12 cellular contexts compared by ENCODE assay signal in the genomic region with DNA sequence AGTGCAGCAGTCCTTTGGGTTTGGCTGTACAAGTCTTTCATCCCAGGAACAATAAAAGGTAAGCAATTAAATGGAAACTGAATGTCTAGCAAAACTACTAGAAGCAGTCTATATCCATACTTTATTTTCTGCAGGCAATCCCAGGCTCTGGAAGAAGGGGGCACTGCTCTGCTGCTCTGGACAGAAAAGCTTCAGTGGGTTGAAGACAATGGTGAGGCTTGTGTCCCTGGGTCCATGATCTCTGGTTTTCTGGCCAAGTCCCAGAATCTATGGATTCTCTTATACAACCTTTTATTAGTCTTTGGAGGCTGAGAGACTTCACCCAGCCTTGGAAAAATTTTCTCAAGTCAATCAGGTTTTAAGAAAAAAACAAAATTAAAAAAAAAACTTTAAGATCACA. TPM values are rescaled to one million over a fixed set of nuclear protein-coding genes. Genes with fewer than 3 reads are reported as not detected.
DNase-seq lines count a peak whose midpoint lies in the region; ATAC-seq and TF ChIP-seq lines count a peak whose summit lies in the region.
"Had no signal": no experiment of that assay in that cellular context is flagged by ENCODE, and none has a peak within 500 bp of the region (broad histone marks: within the 10 kb centered on the region; RNA-seq: fewer than 3 reads in every experiment).

No MANE protein-coding gene starts in this region.

- H3K36me3 ChIP-seq in IMR-90 (ENCODE audit: control insufficient read depth, insufficient read depth, low read length) = peaks cover 13% of the 10 kb centered on the region
- H3K36me3 ChIP-seq in mesenchymal stem cell (ENCODE audit: control insufficient read depth in 1 of 2, insufficient read depth in 2 of 2, low read depth in 1 of 2, low read length in 2 of 2) = peaks cover 20 to 46% of the 10 kb centered on the region in 2 experiments
- peaks cover 3% of the 10 kb centered on the region; the same call in 1 of the 2 replicates for H3K36me3 ChIP-seq in MM.1S (replicated peaks; ENCODE audit: insufficient read depth, low read length)
- H3K36me3 ChIP-seq: prostate gland had no signal

- POLR2A ChIA-PET in IMR-90 (lab: Charles Lee; ENCODE audit: unreplicated experiment) = no interaction called here

- peaks cover 13% of the 10 kb centered on the region for H4K20me1 ChIP-seq in IMR-90 (ENCODE audit: insufficient read depth, low read length)
- H4K20me1 ChIP-seq in MM.1S (ENCODE audit: insufficient read depth, low read length) = no peaks in the 10 kb centered on the region

- H3K14ac ChIP-seq in IMR-90 (replicated peaks; ENCODE audit: low read depth, low read length) (no peak overlapping the region), mesenchymal stem cell (ENCODE audit: low read length in 2 of 2) (no peak overlapping the region)

- H3K4me1 ChIP-seq in IMR-90 (ENCODE audit: control insufficient read depth, insufficient read depth, low read length) = peaks cover 14% of the 10 kb centered on the region
- H3K4me1 ChIP-seq in mesenchymal stem cell (ENCODE audit: control insufficient read depth, insufficient read depth, low read depth, low read length) = peaks cover 2% of the 10 kb centered on the region
- H3K4me1 ChIP-seq in MM.1S (ENCODE audit: low read length) = no peaks in the 10 kb centered on the region

- no peaks in the 10 kb centered on the region for H3K9me3 ChIP-seq in IMR-90 (ENCODE audit: control insufficient read depth, insufficient read depth, low read length)
- H3K9me3 ChIP-seq in mesenchymal stem cell (ENCODE audit: control insufficient read depth, low read length) = no peaks in the 10 kb centered on the region
- H3K9me3 ChIP-seq in MM.1S (replicated peaks; ENCODE audit: insufficient read depth, low read length) = no peaks in the 10 kb centered on the region
- H3K9me3 ChIP-seq: prostate gland had no signal

- H4K5ac ChIP-seq in IMR-90 (ENCODE audit: low read depth, low read length) = no peak overlapping the region

- H3K27me3 ChIP-seq in IMR-90 (ENCODE audit: control insufficient read depth, insufficient read depth, low read length) (no peaks in the 10 kb centered on the region), mesenchymal stem cell (ENCODE audit: control insufficient read depth in 1 of 2, insufficient read depth in 1 of 2, low read length in 2 of 2) (no peaks in the 10 kb centered on the region), MM.1S (replicated peaks; ENCODE audit: insufficient read depth, low read length) (no peaks in the 10 kb centered on the region)

- CTCF ChIA-PET in IMR-90 (lab: Yijun Ruan, JAX) = no interaction called here

- no peak overlapping the region for H2AK5ac ChIP-seq in IMR-90 (ENCODE audit: low read depth, low read length)
- H2AK5ac ChIP-seq in mesenchymal stem cell (ENCODE audit: low read length, severe bottlenecking) = no peak overlapping the region

- peak; percentile 46 for TF ChIP-seq RAD21 in IMR-90 (IDR thresholded peaks at IDR 0.05; ENCODE audit: low read length)

- H3K79me2 ChIP-seq in MM.1S (ENCODE audit: low read length) = peaks cover 7% of the 10 kb centered on the region

- no peak overlapping the region for H4K91ac ChIP-seq in IMR-90 (ENCODE audit: insufficient read depth, low read depth, low read length)
- no peak overlapping the region for H4K91ac ChIP-seq in mesenchymal stem cell (ENCODE audit: low read length)

- TF ChIP-seq POLR2A in IMR-90 (IDR thresholded peaks at IDR 0.05; ENCODE audit: low read depth, low read length) = no peak

- in situ Hi-C loops in IMR-90 (cut with MboI; ENCODE audit: low sequenced_read_pairs) = no loop called here

- no peak overlapping the region for H3K4ac ChIP-seq in IMR-90 (ENCODE audit: low read depth, low read length)
- H3K4ac ChIP-seq in mesenchymal stem cell (ENCODE audit: low read depth in 1 of 2, low read length in 2 of 2) = no peak overlapping the region

- H2BK20ac ChIP-seq in IMR-90 (ENCODE audit: low read depth, low read length) = no peak overlapping the region

- H2AK9ac ChIP-seq in IMR-90 (replicated peaks; ENCODE audit: low read depth, low read length, poor library complexity) = no peak overlapping the region

- no peak overlapping the region for H3K56ac ChIP-seq in IMR-90 (ENCODE audit: extremely low read depth, insufficient read depth, low read length)

- H2BK5ac ChIP-seq in IMR-90 (ENCODE audit: low read depth, low read length, poor library complexity, severe bottlenecking) (no peak overlapping the region), mesenchymal stem cell (ENCODE audit: low read depth, low read length, poor library complexity, severe bottlenecking) (no peak overlapping the region)

- H3K9ac ChIP-seq in IMR-90 (ENCODE audit: low read depth, low read length) (no peak overlapping the region), mesenchymal stem cell (ENCODE audit: low read length) (no peak overlapping the region), MM.1S (ENCODE audit: low read length) (no peak overlapping the region)

- H3K27ac ChIP-seq in IMR-90 (ENCODE audit: insufficient read depth, low read length) (no peak overlapping the region), mesenchymal stem cell (ENCODE audit: low read length, poor library complexity, severe bottlenecking) (no peak overlapping the region), MM.1S (ENCODE audit: low read length) (no peak overlapping the region)
- H3K27ac ChIP-seq: prostate gland, SK-N-MC had no signal

- TF ChIP-seq CTCF in IMR-90 (conservative IDR thresholded peaks at IDR 0.05; ENCODE audit: low read depth, low read length) (peak; percentile 40), MM.1S (IDR thresholded peaks at IDR 0.05; ENCODE audit: low read length) (no peak)

- H4K8ac ChIP-seq in IMR-90 (ENCODE audit: low read depth in 2 of 2, low read length in 2 of 2) (no peak overlapping the region), mesenchymal stem cell (ENCODE audit: low read length) (no peak overlapping the region)

- H3K18ac ChIP-seq in IMR-90 (ENCODE audit: low read depth, low read length) = no peak overlapping the region
- no peak overlapping the region for H3K18ac ChIP-seq in mesenchymal stem cell (ENCODE audit: low read depth in 1 of 2, low read length in 2 of 2)

- H3K79me1 ChIP-seq in IMR-90 (ENCODE audit: low read depth in 1 of 2, low read length in 2 of 2) = peaks cover 16 to 43% of the 10 kb centered on the region in 2 experiments
- peaks cover 31% of the 10 kb centered on the region for H3K79me1 ChIP-seq in mesenchymal stem cell (replicated peaks; ENCODE audit: low read length, poor library complexity, severe bottlenecking)

- no peak overlapping the region for H2AFZ ChIP-seq in IMR-90 (replicated peaks; ENCODE audit: low read length, poor library complexity)
- H2AFZ ChIP-seq in mesenchymal stem cell (ENCODE audit: low read depth, low read length) = no peak overlapping the region
- H2AFZ ChIP-seq in MM.1S (ENCODE audit: low read length) = no peak overlapping the region

- H3F3A ChIP-seq in MM.1S (ENCODE audit: insufficient read depth, low read length) = no peaks in the 10 kb centered on the region

- DNase-seq in AG20443 (ENCODE audit: low spot score) (peak; percentile 9), IMR-90 (no peak), dermis microvascular lymphatic vessel endothelial cell (ENCODE audit: low read depth in 2 of 2) (peak; percentile 17 to 40), mesenchymal stem cell (peak; percentile 38), EL (no peak), MM.1S (no peak), Right ventricle myocardium inferior (ENCODE audit: missing footprints) (no peak)
- no peak for DNase-seq in stimulated activated naive CD8-positive, alpha-beta T cell treated with anti-CD3 and anti-CD28 coated beads, Interleukin-15, Interleukin-2, amounts not matched to agents 100 U/mL and 50 U/mL, for 24 hours
- DNase-seq: DMS 273 treated with DMSO at 0.1 percent for 48 hours, NCI-H2171 had no signal

- intact Hi-C loops in IMR-90 (cut with micrococcal nuclease) = no loop called here
- intact Hi-C loops in Right ventricle myocardium inferior (cut with DNase I) = no loop called here

- H3K4me3 ChIP-seq in IMR-90 (ENCODE audit: insufficient read depth, low read depth, low read length) = no peak overlapping the region
- no peak overlapping the region for H3K4me3 ChIP-seq in mesenchymal stem cell (ENCODE audit: insufficient read depth in 1 of 2, low read depth in 1 of 2, low read length in 2 of 2)
- no peak overlapping the region for H3K4me3 ChIP-seq in MM.1S (ENCODE audit: low read length)
- H3K4me3 ChIP-seq: prostate gland, SK-N-MC had no signal

- peaks cover 11% of the 10 kb centered on the region for H3K9me1 ChIP-seq in IMR-90 (ENCODE audit: insufficient read depth, low read length)

- no peaks in the 10 kb centered on the region for H3K9me2 ChIP-seq in MM.1S (replicated peaks; ENCODE audit: insufficient read depth, low read length)

- H2BK15ac ChIP-seq in IMR-90 (ENCODE audit: low read depth, low read length) (no peak overlapping the region), mesenchymal stem cell (ENCODE audit: low read depth, poor library complexity, severe bottlenecking) (no peak overlapping the region)

- H3K4me2 ChIP-seq in IMR-90 (ENCODE audit: low read depth, low read length) (no peak overlapping the region), mesenchymal stem cell (ENCODE audit: low read length, poor library complexity, severe bottlenecking) (no peak overlapping the region), MM.1S (ENCODE audit: low read depth, low read length) (no peak overlapping the region)

- BruUV-seq in IMR-90 (replicated peaks; lab: Mats Ljungman, UMichigan) = no TSS peak

- H2BK120ac ChIP-seq in IMR-90 (ENCODE audit: low read depth, low read length) (no peak overlapping the region), mesenchymal stem cell (ENCODE audit: low read depth, low read length) (no peak overlapping the region)

- ATAC-seq in IMR-90 (ENCODE audit: low read depth) (no peak), Right ventricle myocardium inferior (no peak)
- no peak for ATAC-seq in stimulated activated naive CD8-positive, alpha-beta T cell treated with anti-CD3 and anti-CD28 coated beads, Interleukin-15, Interleukin-2, amounts not matched to agents 100 U/mL and 50 U/mL, for 24 hours

- H3K23ac ChIP-seq in IMR-90 (ENCODE audit: low read depth, low read length) (no peak overlapping the region), mesenchymal stem cell (ENCODE audit: low read length in 2 of 2) (no peak overlapping the region)

- dilution Hi-C loops in IMR-90 (cut with HindIII; ENCODE audit: low sequenced_read_pairs, unreplicated experiment) = no loop called here

- H2BK12ac ChIP-seq in mesenchymal stem cell (ENCODE audit: low read length in 2 of 2) = no peak overlapping the region

RNA-seq across cellular contexts. Expression of a gene that starts 35.6 kb away (rescaled TPM):
- total RNA-seq in IMR-90 (2012; rRNA removed) (30.8 and 34.6 TPM in 2 replicates), dermis microvascular lymphatic vessel endothelial cell (39.2 and 55.9 TPM in 2 replicates), Right ventricle myocardium inferior (51.7 TPM)
- polyA plus RNA-seq in IMR-90 (2012; rRNA removed) = 25.3 and 27.8 TPM in 2 replicates
- polyA plus RNA-seq in IMR-90 (2012; cell fraction: cytosol; rRNA removed) = 18.6 and 28.9 TPM in 2 replicates
- 44.0 and 90.8 TPM in 2 replicates for polyA plus RNA-seq in IMR-90 (2012; cell fraction: nucleus; rRNA removed; ENCODE audit: low replicate concordance)
- polyA plus RNA-seq in mesenchymal stem cell (2013, experiment 1 of 2) = 37.9 TPM
- 37.2 TPM for polyA plus RNA-seq in mesenchymal stem cell (2013, experiment 2 of 2)

RNA-seq across cellular contexts. Expression of a gene that starts 59.3 kb away (rescaled TPM):
- 4.4 and 4.5 TPM in 2 replicates for total RNA-seq in IMR-90 (2012; rRNA removed)
- 13.9 and 15.1 TPM in 2 replicates for polyA plus RNA-seq in IMR-90 (2012; rRNA removed)
- polyA plus RNA-seq in IMR-90 (2012; cell fraction: cytosol; rRNA removed) = 7.3 and 8.9 TPM in 2 replicates
- polyA plus RNA-seq in IMR-90 (2012; cell fraction: nucleus; rRNA removed; ENCODE audit: low replicate concordance) = 33.7 and 64.5 TPM in 2 replicates
- 9.5 and 21.9 TPM in 2 replicates for total RNA-seq in dermis microvascular lymphatic vessel endothelial cell
- polyA plus RNA-seq in mesenchymal stem cell (2013, experiment 1 of 2) = 27.7 TPM
- 26.0 TPM for polyA plus RNA-seq in mesenchymal stem cell (2013, experiment 2 of 2)
- total RNA-seq in Right ventricle myocardium inferior = 21.1 TPM

Comparison
In these comparisons a context has a peak if more than half of its experiments do, and no peak if none do; other contexts are left out.
1. DNase-seq: peak in AG20443 (single experiment), dermis microvascular lymphatic vessel endothelial cell (2 of 2) and mesenchymal stem cell (single experiment); none in IMR-90 (single experiment), EL (single experiment), stimulated activated naive CD8-positive, alpha-beta T cell treated with anti-CD3 and anti-CD28 coated beads, Interleukin-15, Interleukin-2, amounts not matched to agents 100 U/mL and 50 U/mL, for 24 hours (single experiment), MM.1S (single experiment) and Right ventricle myocardium inferior (single experiment).